Comparison of ENCODE assay signal across 21 cellular contexts in genomic region chr22:38834991-38835390, GRCh38. TPM values are rescaled to one million over a fixed set of nuclear protein-coding genes. Genes with fewer than 3 reads are reported as not detected.
DNase-seq lines count a peak whose midpoint lies in the region; ATAC-seq, FAIRE-seq and TF ChIP-seq lines count a peak whose summit lies in the region.
"Had no signal": no experiment of that assay in that cellular context is flagged by ENCODE, and none has a peak within 500 bp of the region (broad histone marks: within the 10 kb centered on the region; RNA-seq: fewer than 3 reads in every experiment).

No MANE protein-coding gene starts in this region.

- no peak overlapping the region for H2BK5ac ChIP-seq in H1 (ENCODE audit: low read depth, low read length)

- H2AK5ac ChIP-seq in H1 (ENCODE audit: low read depth, low read length) = 0 out of 2 replicates have a peak overlapping the region, but pooled peaks have one; percentile 4

- no peak overlapping the region for H3K18ac ChIP-seq in H1 (ENCODE audit: extremely low read depth, low read length)

- H3K27ac ChIP-seq in H1 (ENCODE audit: low read depth, low read length) (no peak overlapping the region), adrenal gland (no peak overlapping the region)

- H3K9me3 ChIP-seq in H1 (ENCODE audit: insufficient read depth in 2 of 2, low read depth in 1 of 2, low read length in 1 of 2) (no peaks in the 10 kb centered on the region), adrenal gland (replicated peaks in 1 of 3) (no peaks in the 10 kb centered on the region)
- H3K9me3 ChIP-seq: BE2C had no signal

- H3K9ac ChIP-seq in H1 (replicated peaks in 1 of 4; ENCODE audit: extremely low read depth in 1 of 4, low read depth in 3 of 4, low read length in 3 of 4) = no peak overlapping the region

- H3K27me3 Mint-ChIP-seq in WTC11 (ENCODE audit: low read depth) = peaks cover 3% of the 10 kb centered on the region; the same call in 1 of the 2 replicates
- no peaks in the 10 kb centered on the region for H3K27me3 Mint-ChIP-seq in activated CD8-positive, alpha-beta T cell treated with anti-CD3 and anti-CD28 coated beads for 36 hours

- TF ChIP-seq RAD21 in H1 (IDR thresholded peaks at IDR 0.05 in 1 of 2, conservative IDR thresholded peaks at IDR 0.05 in 1 of 2; ENCODE audit: low read depth in 2 of 2, low read length in 2 of 2) = no peak

- POLR2A ChIA-PET in WTC11 (lab: Charles Lee) (no interaction called here), H1 (lab: Charles Lee; ENCODE audit: partially characterized antibody) (interaction anchor here (1.7 kb wide), 1 partner anchor 9 kb away, joined by 4 read pairs; the partner anchor contains the start of gene NPTXR)
- POLR2A ChIA-PET in activated CD8-positive, alpha-beta T cell treated with anti-CD3 and anti-CD28 coated beads for 36 hours (lab: Charles Lee) = interaction anchor here (0.6 to 1.3 kb wide), 5 partner anchors 9 to 502 kb away, joined by 3 to 4 read pairs (median 3); partner anchors contain the start of gene NPTXR

- 97% methylated on average over 5 of the region's 5 CpGs; no CpG with 5 or more reads in 1 of the 2 experiments for WGBS in H1 (ENCODE audit: extremely low coverage in 1 of 2, insufficient coverage in 1 of 2, insufficient read length in 1 of 2, insufficient replicate concordance in 2 of 2, low coverage in 1 of 2, low lambda C conversion rate in 2 of 2, missing lambda C conversion rate in 1 of 2), 2 experiments
- 90 to 100% (median 98%) methylated on average over 1 to 5 of the region's 5 CpGs for WGBS in adrenal gland, 4 donors

- CTCF ChIA-PET in WTC11 (lab: Charles Lee) (interaction anchor here (1.6 to 6.7 kb wide), 3 partner anchors 9 to 66 kb away, joined by 3 to 50 read pairs (median 13); partner anchors contain the start of gene NPTXR), H1 (lab: Charles Lee; ENCODE audit: partially characterized antibody) (interaction anchor here (0.5 to 5.6 kb wide), 11 partner anchors 8 to 92 kb away, joined by 3 to 53 read pairs (median 4); partner anchors contain the start of gene NPTXR)
- CTCF ChIA-PET in activated CD8-positive, alpha-beta T cell treated with anti-CD3 and anti-CD28 coated beads for 36 hours (lab: Charles Lee) = no interaction called here

- H3K79me1 ChIP-seq in H1 (ENCODE audit: low read depth, low read length) = no peaks in the 10 kb centered on the region

- H3K9me3 Mint-ChIP-seq in WTC11 = no peaks in the 10 kb centered on the region
- H3K9me3 Mint-ChIP-seq in activated CD8-positive, alpha-beta T cell treated with anti-CD3 and anti-CD28 coated beads for 36 hours = no peaks in the 10 kb centered on the region
- H3K9me3 Mint-ChIP-seq: CD4-positive, CD25-positive, alpha-beta regulatory T cell; CD8-positive, alpha-beta memory T cell; H9 had no signal

- TF ChIP-seq CTCF in WTC11 (IDR thresholded peaks at IDR 0.05) (no peak), H1 (IDR thresholded peaks at IDR 0.05; ENCODE audit: control extremely low read depth in 1 of 3, insufficient read depth in 1 of 3, low read depth in 1 of 3, low read length in 3 of 3) (no peak), adrenal gland (IDR thresholded peaks at IDR 0.05) (no peak)
- no peak for TF ChIP-seq CTCF in activated CD8-positive, alpha-beta T cell treated with anti-CD3 and anti-CD28 coated beads for 36 hours (IDR thresholded peaks at IDR 0.05)

- no peak overlapping the region for H3K56ac ChIP-seq in H1 (replicated peaks; ENCODE audit: insufficient read length, low read depth, low read length)

- no peak overlapping the region for H3K4me3 Mint-ChIP-seq in WTC11
- H3K4me3 Mint-ChIP-seq in activated CD8-positive, alpha-beta T cell treated with anti-CD3 and anti-CD28 coated beads for 36 hours = no peak overlapping the region
- H3K4me3 Mint-ChIP-seq: CD4-positive, CD25-positive, alpha-beta regulatory T cell; CD8-positive, alpha-beta memory T cell; H9 had no signal

- H3K27me3 ChIP-seq in H1 (replicated peaks in 1 of 4; ENCODE audit: control insufficient read depth in 3 of 4, extremely low read depth in 1 of 4, insufficient read depth in 3 of 4, low read length in 3 of 4) (peaks cover 0 to under 1% (median 0%) of the 10 kb centered on the region in 4 experiments; a peak in 1 of 7 replicates), adrenal gland (no peaks in the 10 kb centered on the region)
- H3K27me3 ChIP-seq: BE2C had no signal

- H3K4me2 ChIP-seq in H1 (ENCODE audit: insufficient read depth in 1 of 2, low read depth in 2 of 2, low read length in 2 of 2) = no peak overlapping the region

- H3K4ac ChIP-seq in H1 (replicated peaks; ENCODE audit: insufficient read length, low read depth, low read length) = no peak overlapping the region

- no peak overlapping the region for H2AFZ ChIP-seq in H1 (ENCODE audit: low read length)

- H3K23ac ChIP-seq in H1 (ENCODE audit: insufficient read length) = no peak overlapping the region

- no peak for TF ChIP-seq EP300 in H1 (IDR thresholded peaks at IDR 0.05; ENCODE audit: borderline replicate concordance in 1 of 2, low read depth in 2 of 2, low read length in 2 of 2)

- H3K4me1 ChIP-seq in H1 (replicated peaks in 1 of 4; ENCODE audit: control insufficient read depth in 3 of 4, insufficient read depth in 4 of 4, low read length in 3 of 4) (peaks cover 0 to 6% (median 3%) of the 10 kb centered on the region in 4 experiments; a peak in 5 of 7 replicates), adrenal gland (replicated peaks in 1 of 2) (no peaks in the 10 kb centered on the region)
- H3K4me1 ChIP-seq: BE2C had no signal

- H3K79me2 ChIP-seq in H1 (ENCODE audit: control insufficient read depth in 1 of 2, insufficient read depth in 2 of 2, low read length in 2 of 2) = no peaks in the 10 kb centered on the region

- no peak overlapping the region for H4K91ac ChIP-seq in H1 (replicated peaks; ENCODE audit: insufficient read length, low read length)

- H3K27ac Mint-ChIP-seq in WTC11 = no peak overlapping the region
- H3K27ac Mint-ChIP-seq in activated CD8-positive, alpha-beta T cell treated with anti-CD3 and anti-CD28 coated beads for 36 hours = no peak overlapping the region
- H3K27ac Mint-ChIP-seq: CD4-positive, CD25-positive, alpha-beta regulatory T cell; CD8-positive, alpha-beta memory T cell had no signal

- H3K4me1 Mint-ChIP-seq in WTC11 = peaks cover 22% of the 10 kb centered on the region
- no peaks in the 10 kb centered on the region for H3K4me1 Mint-ChIP-seq in activated CD8-positive, alpha-beta T cell treated with anti-CD3 and anti-CD28 coated beads for 36 hours (ENCODE audit: low read depth)

- H3K36me3 ChIP-seq in H1 (ENCODE audit: control insufficient read depth in 2 of 4, insufficient read depth in 4 of 4, low read length in 3 of 4) = no peaks in the 10 kb centered on the region
- H3K36me3 ChIP-seq in adrenal gland (replicated peaks in 1 of 2) = no peaks in the 10 kb centered on the region
- H3K36me3 ChIP-seq: BE2C had no signal

- H2BK20ac ChIP-seq in H1 (ENCODE audit: low read length) = no peak overlapping the region

- H3K14ac ChIP-seq in H1 (ENCODE audit: insufficient read length) = no peak overlapping the region

- ATAC-seq in left ventricle myocardium superior = no peak
- ATAC-seq in WTC11 = no peak
- ATAC-seq in activated CD8-positive, alpha-beta T cell treated with anti-CD3 and anti-CD28 coated beads for 36 hours = no peak
- no peak for ATAC-seq in GM21723 (IDR thresholded peaks at IDR 0.05; ENCODE audit: unreplicated experiment)

- H4K20me1 ChIP-seq in H1 (replicated peaks in 1 of 2; ENCODE audit: control insufficient read depth in 1 of 2, insufficient read depth in 2 of 2, low read length in 2 of 2) = peaks cover 0 to 3% of the 10 kb centered on the region in 2 experiments

- H2BK120ac ChIP-seq in H1 (replicated peaks; ENCODE audit: low read depth, low read length) = no peak overlapping the region

- no peaks in the 10 kb centered on the region for H3K36me3 Mint-ChIP-seq in WTC11
- H3K36me3 Mint-ChIP-seq in activated CD8-positive, alpha-beta T cell treated with anti-CD3 and anti-CD28 coated beads for 36 hours (ENCODE audit: low read depth) = no peaks in the 10 kb centered on the region

- H3K23me2 ChIP-seq in H1 (ENCODE audit: low read depth, low read length) = peaks cover 1% of the 10 kb centered on the region; the same call in 1 of the 2 replicates

- H3K4me3 ChIP-seq in H1 (ENCODE audit: extremely low read depth in 1 of 4, insufficient read depth in 2 of 4, low read depth in 3 of 4, low read length in 4 of 4) (no peak overlapping the region), adrenal gland (no peak overlapping the region)

- no peak for FAIRE-seq in H1 (lab: Jason Lieb, UNC)
- FAIRE-seq: A204.1, GM12892, GM18507 had no signal

- DNase-seq in left ventricle myocardium superior = peak; percentile 8
- no peak for DNase-seq in cardiac septum (ENCODE audit: low spot score)
- DNase-seq in WTC11 (ENCODE audit: low spot score) = no peak
- no peak for DNase-seq in H1 (ENCODE audit: low read depth in 1 of 2, low spot score in 2 of 2)
- DNase-seq in adrenal gland = no peak
- DNase-seq in activated CD8-positive, alpha-beta T cell treated with anti-CD3 and anti-CD28 coated beads for 36 hours = no peak
- DNase-seq: ACHN; BE2C; C1 segment of cervical spinal cord; CD4-positive, CD25-positive, alpha-beta regulatory T cell; CD8-positive, alpha-beta memory T cell; COR-L47; DMS 273 treated with DMSO at 0.1 percent for 48 hours; DMS79; GDM1; GOT3; H9 had no signal

- intact Hi-C loops in left ventricle myocardium superior (cut with micrococcal nuclease) (no loop called here), cardiac septum (cut with DNase I) (no loop called here), adrenal gland (cut with DNase I) (no loop called here)
- intact Hi-C loops in activated CD8-positive, alpha-beta T cell treated with anti-CD3 and anti-CD28 coated beads for 36 hours (cut with micrococcal nuclease) = no loop called here

- TF ChIP-seq POLR2A in H1 (IDR thresholded peaks at IDR 0.05; ENCODE audit: control extremely low read depth in 1 of 2, low read depth in 2 of 2, low read length in 2 of 2) = no peak
- no peak for TF ChIP-seq POLR2A in adrenal gland (IDR thresholded peaks at IDR 0.05)

- H2BK15ac ChIP-seq in H1 (ENCODE audit: low read length) = no peak overlapping the region

- no peak overlapping the region for H4K8ac ChIP-seq in H1 (ENCODE audit: extremely low read depth, insufficient read depth, low read length)

- no peak overlapping the region for H4K5ac ChIP-seq in H1 (ENCODE audit: insufficient read length, low read depth, low read length)

- H2BK12ac ChIP-seq in H1 (ENCODE audit: low read depth, low read length) = no peak overlapping the region; the same call in 1 of the 2 replicates

RNA-seq across cellular contexts. Expression of gene NPTXR, which starts 8.8 kb away (rescaled TPM):
- total RNA-seq in left ventricle myocardium superior (23.4 TPM), cardiac septum (23.5 TPM), WTC11 (2021) (10.4 to 11.2 TPM (median 10.6 TPM) in 3 replicates), adrenal gland (10 to 100 TPM in 7 of 8 donors, 1 to 10 TPM in 1; 6.9 to 26.9 (median 13.4) TPM)
- 5.8 and 6.4 TPM in 2 replicates for total RNA-seq in H1 (2021; fragmentation: NEBNext Ultra II Directional; extraction: Animal tissue kit (Norgen Biotek cat#: 25700))
- polyA plus RNA-seq in H1 (2011; rRNA removed) (3.7 and 4.9 TPM in 2 replicates), adrenal gland (1 to 10 TPM; 3.4 to 4.7 (median 4.4) TPM)
- polyA plus RNA-seq in H1 (2011; cell fraction: cytosol; rRNA removed) = 3.3 TPM
- 3.8 TPM for polyA plus RNA-seq in H1 (2011; cell fraction: nucleus; rRNA removed)
- polyA plus RNA-seq in H1 (2012, experiment 1 of 2) = 5.5 to 8.8 TPM (median 6.9 TPM) in 4 replicates
- polyA plus RNA-seq in H1 (2012, experiment 2 of 2) = 5.3 TPM
- 5.2 TPM for polyA plus RNA-seq in H1 (2013, experiment 1 of 2)
- polyA plus RNA-seq in H1 (2013, experiment 2 of 2) = 6.0 TPM
- polyA minus RNA-seq in H1 (2011; rRNA and poly(A)+ RNA removed) = 5.1 and 5.9 TPM in 2 replicates
- 8.6 TPM for polyA minus RNA-seq in H1 (2011; cell fraction: cytosol; rRNA and poly(A)+ RNA removed)
- 2.4 TPM for polyA minus RNA-seq in H1 (2011; cell fraction: nucleus; rRNA and poly(A)+ RNA removed)
- under 1 TPM; 0.69 to 0.83 TPM for total RNA-seq in activated CD8-positive, alpha-beta T cell treated with anti-CD3 and anti-CD28 coated beads for 36 hours

RNA-seq across cellular contexts. Expression of gene CBX6, which starts 37.0 kb away (rescaled TPM):
- 37.1 TPM for total RNA-seq in left ventricle myocardium superior
- total RNA-seq in cardiac septum = 60.3 TPM
- total RNA-seq in WTC11 (2021) = 21.5 to 27.0 TPM (median 23.8 TPM) in 3 replicates
- total RNA-seq in H1 (2021; fragmentation: NEBNext Ultra II Directional; extraction: Animal tissue kit (Norgen Biotek cat#: 25700)) = 27.5 and 28.2 TPM in 2 replicates
- 10.6 and 11.7 TPM in 2 replicates for polyA plus RNA-seq in H1 (2011; rRNA removed)
- 6.3 TPM for polyA plus RNA-seq in H1 (2011; cell fraction: cytosol; rRNA removed)
- 33.5 TPM for polyA plus RNA-seq in H1 (2011; cell fraction: nucleus; rRNA removed)
- polyA plus RNA-seq in H1 (2012, experiment 1 of 2) = 12.9 to 17.7 TPM (median 14.7 TPM) in 4 replicates
- polyA plus RNA-seq in H1 (2012, experiment 2 of 2) = 13.0 TPM
- polyA plus RNA-seq in H1 (2013, experiment 1 of 2) = 10.8 TPM
- 11.2 TPM for polyA plus RNA-seq in H1 (2013, experiment 2 of 2)
- 15.0 and 17.1 TPM in 2 replicates for polyA minus RNA-seq in H1 (2011; rRNA and poly(A)+ RNA removed)
- 22.2 TPM for polyA minus RNA-seq in H1 (2011; cell fraction: cytosol; rRNA and poly(A)+ RNA removed)
- polyA minus RNA-seq in H1 (2011; cell fraction: nucleus; rRNA and poly(A)+ RNA removed) = 50.0 TPM
- 100 to 1,000 TPM in 1 of 8 donors, 10 to 100 TPM in 7; 48.0 to 151 (median 79.5) TPM for total RNA-seq in adrenal gland
- 10 to 100 TPM; 21.0 to 87.3 (median 38.8) TPM for polyA plus RNA-seq in adrenal gland
- total RNA-seq in activated CD8-positive, alpha-beta T cell treated with anti-CD3 and anti-CD28 coated beads for 36 hours = 10 to 100 TPM; 97.7 to 99.4 TPM

RNA-seq across cellular contexts. Expression of gene DNAL4, which starts 41.0 kb away (rescaled TPM):
- total RNA-seq in left ventricle myocardium superior (11.6 TPM), cardiac septum (8.1 TPM), WTC11 (2021) (11.8 to 12.2 TPM (median 12.1 TPM) in 3 replicates), adrenal gland (10 to 100 TPM; 12.9 to 29.8 (median 22.3) TPM)
- total RNA-seq in H1 (2021; fragmentation: NEBNext Ultra II Directional; extraction: Animal tissue kit (Norgen Biotek cat#: 25700)) = 7.8 and 8.8 TPM in 2 replicates
- polyA plus RNA-seq in H1 (2011; rRNA removed) (14.0 and 23.4 TPM in 2 replicates), adrenal gland (10 to 100 TPM; 11.8 to 19.7 (median 14.7) TPM)
- polyA plus RNA-seq in H1 (2011; cell fraction: cytosol; rRNA removed) = 17.7 TPM
- 17.5 TPM for polyA plus RNA-seq in H1 (2011; cell fraction: nucleus; rRNA removed)
- polyA plus RNA-seq in H1 (2012, experiment 1 of 2) = 7.9 to 11.2 TPM (median 10.6 TPM) in 4 replicates
- polyA plus RNA-seq in H1 (2012, experiment 2 of 2) = 12.6 TPM
- 7.5 TPM for polyA plus RNA-seq in H1 (2013, experiment 1 of 2)
- polyA plus RNA-seq in H1 (2013, experiment 2 of 2) = 8.2 TPM
- polyA minus RNA-seq in H1 (2011; rRNA and poly(A)+ RNA removed) = 6.9 and 7.1 TPM in 2 replicates
- polyA minus RNA-seq in H1 (2011; cell fraction: cytosol; rRNA and poly(A)+ RNA removed) = 5.4 TPM
- 2.5 TPM for polyA minus RNA-seq in H1 (2011; cell fraction: nucleus; rRNA and poly(A)+ RNA removed)
- total RNA-seq in activated CD8-positive, alpha-beta T cell treated with anti-CD3 and anti-CD28 coated beads for 36 hours = 1 to 10 TPM; 5.5 to 6.0 TPM
